19 cellular contexts compared by ENCODE assay signal in genomic region chr7:105154084-105154483, GRCh38.
DNase-seq lines count a peak whose midpoint lies in the region; ATAC-seq and TF ChIP-seq lines count a peak whose summit lies in the region.
"Had no signal": no experiment of that assay in that cellular context is flagged by ENCODE, and none has a peak within 500 bp of the region (broad histone marks: within the 10 kb centered on the region; RNA-seq: fewer than 3 reads in every experiment).

No MANE protein-coding gene starts in this region.

- H3K36me3 ChIP-seq in endodermal cell (ENCODE audit: control insufficient read depth, insufficient read depth, low read length): peaks cover 9% of the 10 kb centered on the region
- H3K36me3 ChIP-seq: BE2C had no signal

- POLR2A ChIA-PET in WTC11 (lab: Charles Lee): no interaction called here

- H3K27me3 ChIP-seq in endodermal cell (ENCODE audit: control insufficient read depth, insufficient read depth, low read length, poor library complexity, severe bottlenecking): no peaks in the 10 kb centered on the region
- H3K27me3 ChIP-seq: BE2C had no signal

- no peak overlapping the region for H3K4me3 Mint-ChIP-seq in IgD-negative memory B cell
- no peak overlapping the region for H3K4me3 Mint-ChIP-seq in WTC11
- no peak overlapping the region for H3K4me3 Mint-ChIP-seq in endodermal cell
- H3K4me3 Mint-ChIP-seq in nephron progenitor cell: no peak overlapping the region
- H3K4me3 Mint-ChIP-seq: H9, HFFc6 had no signal

- H3K27me3 Mint-ChIP-seq in IgD-negative memory B cell (no peaks in the 10 kb centered on the region), WTC11 (ENCODE audit: low read depth) (no peaks in the 10 kb centered on the region), endodermal cell (ENCODE audit: insufficient read depth) (no peaks in the 10 kb centered on the region), nephron progenitor cell (ENCODE audit: low read depth, poor library complexity) (peaks cover 2% of the 10 kb centered on the region)

- H3K9me3 ChIP-seq in endodermal cell (ENCODE audit: control insufficient read depth, low read length): no peaks in the 10 kb centered on the region
- H3K9me3 ChIP-seq: BE2C had no signal

- H3K4me1 Mint-ChIP-seq in IgD-negative memory B cell (peaks cover 0 to 12% (median 2%) of the 10 kb centered on the region in 3 donors), WTC11 (0 out of 2 replicates have a peak, but pooled peaks cover 3% of the 10 kb centered on the region), endodermal cell (no peaks in the 10 kb centered on the region), nephron progenitor cell (no peaks in the 10 kb centered on the region)
- H3K4me1 Mint-ChIP-seq: H9 had no signal

- H3K27ac ChIP-seq in endodermal cell (ENCODE audit: low read depth, low read length): no peak overlapping the region
- H3K27ac ChIP-seq: GM23248 had no signal

- no peak overlapping the region for H3K9ac ChIP-seq in endodermal cell (ENCODE audit: extremely low read depth, low read length, poor library complexity, severe bottlenecking)
- H3K9ac ChIP-seq: GM23248 had no signal

- H3K9me3 Mint-ChIP-seq in IgD-negative memory B cell (no peaks in the 10 kb centered on the region), WTC11 (no peaks in the 10 kb centered on the region), endodermal cell (no peaks in the 10 kb centered on the region), nephron progenitor cell (no peaks in the 10 kb centered on the region)
- H3K9me3 Mint-ChIP-seq: H9, HFFc6 had no signal

- no peak for TF ChIP-seq CTCF in WTC11 (IDR thresholded peaks at IDR 0.05)
- TF ChIP-seq CTCF in endodermal cell (conservative IDR thresholded peaks at IDR 0.05): no peak
- no peak for TF ChIP-seq CTCF in nephron progenitor cell (IDR thresholded peaks at IDR 0.05)
- TF ChIP-seq CTCF in GM20000 (IDR thresholded peaks at IDR 0.05; ENCODE audit: extremely low read depth, missing control alignments): no peak

- no peak for DNase-seq in WTC11 (ENCODE audit: low spot score)
- DNase-seq in endodermal cell: no peak
- no peak for DNase-seq in nephron progenitor cell
- DNase-seq in GM20000 (ENCODE audit: low spot score): no peak
- no peak for DNase-seq in NCI-H1092 treated with DMSO at 0.1 percent for 48 hours (lab: John Stamatoyannopoulos, UW)
- DNase-seq: BE2C, DMS79, GM23248, H9, HFFc6, KBM-7, NCI-H1105 treated with DMSO at 0.1 percent for 48 hours, NCI-H1694 treated with DMSO at 0.1 percent for 48 hours, NCI-H2081 treated with DMSO at 0.1 percent for 48 hours, NCI-H446, NCI-H526, OCI-M1 had no signal

- no peak overlapping the region for H3K4me3 ChIP-seq in endodermal cell (ENCODE audit: low read length)
- H3K4me3 ChIP-seq: GM23248 had no signal

- 91 to 100% methylated on average over 1 to 2 of the region's 2 CpGs for WGBS in endodermal cell (ENCODE audit: insufficient coverage in 1 of 2, insufficient read length in 1 of 2), 2 experiments

- peaks cover 6% of the 10 kb centered on the region for H3K36me3 Mint-ChIP-seq in IgD-negative memory B cell
- no peaks in the 10 kb centered on the region for H3K36me3 Mint-ChIP-seq in WTC11
- H3K36me3 Mint-ChIP-seq in endodermal cell (ENCODE audit: low read depth): peaks cover 3% of the 10 kb centered on the region
- H3K36me3 Mint-ChIP-seq in nephron progenitor cell (ENCODE audit: low read depth): peaks cover 31% of the 10 kb centered on the region

- CTCF ChIA-PET in WTC11 (lab: Charles Lee): interaction anchor here (0.8 to 1.3 kb wide), 2 partner anchors 13 to 221 kb away, joined by 3 to 9 read pairs; no protein-coding TSS in a partner anchor

- ATAC-seq in WTC11: no peak
- no peak for ATAC-seq in HG03342 (IDR thresholded peaks at IDR 0.05; ENCODE audit: unreplicated experiment)

- H3K27ac Mint-ChIP-seq in IgD-negative memory B cell (peak overlapping the region; percentile 12 to 61 (median 27)), WTC11 (peak overlapping the region; percentile 43), endodermal cell (peak overlapping the region; percentile 64), nephron progenitor cell (peak overlapping the region; percentile 59)
- H3K27ac Mint-ChIP-seq: HFFc6 had no signal

- no peaks in the 10 kb centered on the region for H3K4me1 ChIP-seq in endodermal cell (ENCODE audit: control insufficient read depth, insufficient read depth, low read length)
- H3K4me1 ChIP-seq: BE2C had no signal

TF ChIP-seq in WTC11, 78 proteins besides CTCF, POLR2A, EP300 and RAD21 (continues in another document):
- TF ChIP-seq ZNF138 (CRISPR knock-in tag; conservative IDR thresholded peaks at IDR 0.05) (no peak), EMX1 (CRISPR knock-in tag; IDR thresholded peaks at IDR 0.05) (no peak), TEAD1 (CRISPR knock-in tag; IDR thresholded peaks at IDR 0.05) (no peak), ARID4B (CRISPR knock-in tag; IDR thresholded peaks at IDR 0.05; ENCODE audit: borderline replicate concordance) (no peak)
- TF ChIP-seq, protein P1, sequence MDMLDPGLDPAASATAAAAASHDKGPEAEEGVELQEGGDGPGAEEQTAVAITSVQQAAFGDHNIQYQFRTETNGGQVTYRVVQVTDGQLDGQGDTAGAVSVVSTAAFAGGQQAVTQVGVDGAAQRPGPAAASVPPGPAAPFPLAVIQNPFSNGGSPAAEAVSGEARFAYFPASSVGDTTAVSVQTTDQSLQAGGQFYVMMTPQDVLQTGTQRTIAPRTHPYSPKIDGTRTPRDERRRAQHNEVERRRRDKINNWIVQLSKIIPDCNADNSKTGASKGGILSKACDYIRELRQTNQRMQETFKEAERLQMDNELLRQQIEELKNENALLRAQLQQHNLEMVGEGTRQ (CRISPR knock-in tag; IDR thresholded peaks at IDR 0.05): no peak
- TF ChIP-seq, protein P2, sequence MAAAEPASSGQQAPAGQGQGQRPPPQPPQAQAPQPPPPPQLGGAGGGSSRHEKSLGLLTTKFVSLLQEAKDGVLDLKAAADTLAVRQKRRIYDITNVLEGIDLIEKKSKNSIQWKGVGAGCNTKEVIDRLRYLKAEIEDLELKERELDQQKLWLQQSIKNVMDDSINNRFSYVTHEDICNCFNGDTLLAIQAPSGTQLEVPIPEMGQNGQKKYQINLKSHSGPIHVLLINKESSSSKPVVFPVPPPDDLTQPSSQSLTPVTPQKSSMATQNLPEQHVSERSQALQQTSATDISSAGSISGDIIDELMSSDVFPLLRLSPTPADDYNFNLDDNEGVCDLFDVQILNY (CRISPR knock-in tag; IDR thresholded peaks at IDR 0.05): no peak
- TF ChIP-seq, protein P3, sequence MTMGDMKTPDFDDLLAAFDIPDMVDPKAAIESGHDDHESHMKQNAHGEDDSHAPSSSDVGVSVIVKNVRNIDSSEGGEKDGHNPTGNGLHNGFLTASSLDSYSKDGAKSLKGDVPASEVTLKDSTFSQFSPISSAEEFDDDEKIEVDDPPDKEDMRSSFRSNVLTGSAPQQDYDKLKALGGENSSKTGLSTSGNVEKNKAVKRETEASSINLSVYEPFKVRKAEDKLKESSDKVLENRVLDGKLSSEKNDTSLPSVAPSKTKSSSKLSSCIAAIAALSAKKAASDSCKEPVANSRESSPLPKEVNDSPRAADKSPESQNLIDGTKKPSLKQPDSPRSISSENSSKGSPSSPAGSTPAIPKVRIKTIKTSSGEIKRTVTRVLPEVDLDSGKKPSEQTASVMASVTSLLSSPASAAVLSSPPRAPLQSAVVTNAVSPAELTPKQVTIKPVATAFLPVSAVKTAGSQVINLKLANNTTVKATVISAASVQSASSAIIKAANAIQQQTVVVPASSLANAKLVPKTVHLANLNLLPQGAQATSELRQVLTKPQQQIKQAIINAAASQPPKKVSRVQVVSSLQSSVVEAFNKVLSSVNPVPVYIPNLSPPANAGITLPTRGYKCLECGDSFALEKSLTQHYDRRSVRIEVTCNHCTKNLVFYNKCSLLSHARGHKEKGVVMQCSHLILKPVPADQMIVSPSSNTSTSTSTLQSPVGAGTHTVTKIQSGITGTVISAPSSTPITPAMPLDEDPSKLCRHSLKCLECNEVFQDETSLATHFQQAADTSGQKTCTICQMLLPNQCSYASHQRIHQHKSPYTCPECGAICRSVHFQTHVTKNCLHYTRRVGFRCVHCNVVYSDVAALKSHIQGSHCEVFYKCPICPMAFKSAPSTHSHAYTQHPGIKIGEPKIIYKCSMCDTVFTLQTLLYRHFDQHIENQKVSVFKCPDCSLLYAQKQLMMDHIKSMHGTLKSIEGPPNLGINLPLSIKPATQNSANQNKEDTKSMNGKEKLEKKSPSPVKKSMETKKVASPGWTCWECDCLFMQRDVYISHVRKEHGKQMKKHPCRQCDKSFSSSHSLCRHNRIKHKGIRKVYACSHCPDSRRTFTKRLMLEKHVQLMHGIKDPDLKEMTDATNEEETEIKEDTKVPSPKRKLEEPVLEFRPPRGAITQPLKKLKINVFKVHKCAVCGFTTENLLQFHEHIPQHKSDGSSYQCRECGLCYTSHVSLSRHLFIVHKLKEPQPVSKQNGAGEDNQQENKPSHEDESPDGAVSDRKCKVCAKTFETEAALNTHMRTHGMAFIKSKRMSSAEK (CRISPR knock-in tag; IDR thresholded peaks at IDR 0.05; ENCODE audit: borderline replicate concordance): no peak
